Comparison of ENCODE assay signal across 9 cellular contexts in the genomic region with DNA sequence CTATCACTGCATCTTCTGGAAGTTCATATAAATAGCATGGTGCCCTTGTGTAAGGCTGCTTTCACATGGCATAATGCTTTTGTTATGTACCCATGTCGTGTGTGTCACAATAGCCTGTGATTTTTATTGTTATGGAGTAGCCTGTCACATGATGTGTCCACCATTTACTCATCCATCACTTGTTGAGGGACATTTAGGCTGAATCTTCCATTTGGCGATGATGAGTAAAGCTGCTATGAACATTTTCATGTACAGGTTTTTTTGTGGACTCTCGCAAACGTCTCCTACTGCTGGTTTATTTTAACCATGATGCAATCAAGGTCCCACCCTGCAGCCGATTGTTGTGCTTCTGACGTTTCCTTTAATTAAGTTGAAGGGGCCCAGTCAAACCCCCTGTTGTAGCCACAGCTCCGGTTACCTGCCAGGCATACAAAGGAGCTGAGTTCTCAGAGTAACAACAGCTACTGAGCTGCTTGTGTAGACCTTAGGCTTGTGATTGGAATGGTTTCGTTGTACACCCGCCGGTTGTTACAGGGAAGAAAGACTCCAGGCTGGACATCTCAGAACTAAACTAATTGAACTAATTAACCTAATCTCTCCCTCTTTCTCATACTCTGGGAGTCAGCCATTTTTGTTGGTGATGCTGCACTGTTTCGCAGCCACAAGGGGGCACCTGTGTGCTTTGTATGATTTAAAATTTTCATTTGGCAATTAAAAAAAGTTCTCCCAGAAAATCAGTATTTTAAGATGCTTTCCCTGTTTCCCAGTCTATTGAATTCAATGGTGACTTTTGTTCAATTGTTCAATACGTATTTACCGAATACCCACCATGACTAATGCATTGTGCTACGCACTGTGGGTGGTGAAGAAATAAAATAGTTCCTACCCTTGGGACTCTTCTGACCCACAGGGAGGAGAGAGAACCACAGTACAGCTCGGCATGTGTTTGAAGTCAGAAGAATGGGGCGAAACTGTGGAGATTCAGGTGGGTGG.
DNase-seq lines count a peak whose midpoint lies in the region; ATAC-seq lines count a peak whose summit lies in the region.
"Had no signal": no experiment of that assay in that cellular context is flagged by ENCODE, and none has a peak within 500 bp of the region (broad histone marks: within the 10 kb centered on the region; RNA-seq: fewer than 3 reads in every experiment).

No MANE protein-coding gene starts in this region.

- DNase-seq in ELF-1 (ENCODE audit: low read depth, low spot score) (peak; percentile 66), M059J (ENCODE audit: low read depth) (peak; percentile 28), T-helper 2 cell (peak in 4 of 5 experiments; percentile 8 to 36 (median 24)), kidney tubule cell (ENCODE audit: low spot score) (peak; percentile 53)
- DNase-seq in central memory CD4-positive, alpha-beta T cell: peak; percentile 27
- DNase-seq in stimulated activated CD4-positive, alpha-beta T cell treated with anti-CD3 and anti-CD28 coated beads, TNF-alpha, amount 100 ng/mL, for 1 hour (ENCODE audit: low read depth in 3 of 3, low spot score in 1 of 3): peak in 2 of 3 donors; percentile 9 to 26
- DNase-seq: activated naive CD8-positive, alpha-beta T cell treated with anti-CD3 and anti-CD28 coated beads, Interleukin-2, amount 10 ng/mL, durations not matched to agents 7 days and 5 days had no signal

- no peak for ATAC-seq in GM18858 (IDR thresholded peaks at IDR 0.05; ENCODE audit: unreplicated experiment)
- ATAC-seq in GM18861 (IDR thresholded peaks at IDR 0.05; ENCODE audit: unreplicated experiment): no peak
